9 cellular contexts compared by ENCODE assay signal in genomic region chr17:31486351-31487062, GRCh38.
A peak's percentile ranks its signal among the peaks of the same experiment; 100 is the strongest.
DNase-seq lines count a peak whose midpoint lies in the region; ATAC-seq and TF ChIP-seq lines count a peak whose summit lies in the region.
"Had no signal": no experiment of that assay in that cellular context is flagged by ENCODE, and none has a peak within 500 bp of the region (broad histone marks: within the 10 kb centered on the region; RNA-seq: fewer than 3 reads in every experiment).

No MANE protein-coding gene starts in this region.

- peak overlapping the region; percentile 81 for H3K4me3 Mint-ChIP-seq in activated CD4-positive, alpha-beta T cell treated with anti-CD3 and anti-CD28 coated beads, Interleukin-2, amount 10 ng/mL, durations not matched to agents 24 days and 14 days
- peak overlapping the region; percentile 78 for H3K4me3 Mint-ChIP-seq in activated T-helper 1 cell treated with anti-CD3 and anti-CD28 coated beads, Interleukin-12 subunit alpha, Interleukin-12 subunit beta, Interleukin-2, Interleukin-4 antibody, amounts not matched to agents 30 ng/mL and 10 ng/mL and 1 ng/mL, durations not matched to agents 14 hours and 24 hours and 36 hours
- peak overlapping the region; percentile 90 for H3K4me3 Mint-ChIP-seq in stimulated activated memory B cell treated with anti-CD40 and anti-IgM and Interleukin-4, amounts not matched to agents 10 μg/mL and 1 μg/mL and 100 μg/mL, for 72 hours

- peaks cover 38% of the 10 kb centered on the region for H3K4me1 Mint-ChIP-seq in activated CD4-positive, alpha-beta T cell treated with anti-CD3 and anti-CD28 coated beads, Interleukin-2, amount 10 ng/mL, durations not matched to agents 24 days and 14 days
- H3K4me1 Mint-ChIP-seq in activated T-helper 1 cell treated with anti-CD3 and anti-CD28 coated beads, Interleukin-12 subunit alpha, Interleukin-12 subunit beta, Interleukin-2, Interleukin-4 antibody, amounts not matched to agents 30 ng/mL and 10 ng/mL and 1 ng/mL, durations not matched to agents 14 hours and 24 hours and 36 hours (ENCODE audit: low read depth), result peaks cover 45% of the 10 kb centered on the region
- H3K4me1 Mint-ChIP-seq in stimulated activated memory B cell treated with anti-CD40 and anti-IgM and Interleukin-4, amounts not matched to agents 10 μg/mL and 1 μg/mL and 100 μg/mL, for 72 hours, result peaks cover 43% of the 10 kb centered on the region

- peaks cover 5% of the 10 kb centered on the region for H3K27me3 Mint-ChIP-seq in activated CD4-positive, alpha-beta T cell treated with anti-CD3 and anti-CD28 coated beads, Interleukin-2, amount 10 ng/mL, durations not matched to agents 24 days and 14 days
- H3K27me3 Mint-ChIP-seq in activated T-helper 1 cell treated with anti-CD3 and anti-CD28 coated beads, Interleukin-12 subunit alpha, Interleukin-12 subunit beta, Interleukin-2, Interleukin-4 antibody, amounts not matched to agents 30 ng/mL and 10 ng/mL and 1 ng/mL, durations not matched to agents 14 hours and 24 hours and 36 hours (ENCODE audit: insufficient read depth), result peaks cover 3% of the 10 kb centered on the region
- no peaks in the 10 kb centered on the region for H3K27me3 Mint-ChIP-seq in stimulated activated memory B cell treated with anti-CD40 and anti-IgM and Interleukin-4, amounts not matched to agents 10 μg/mL and 1 μg/mL and 100 μg/mL, for 72 hours

- peak; percentile 65 for DNase-seq in activated CD4-positive, alpha-beta T cell treated with anti-CD3 and anti-CD28 coated beads, Interleukin-2, amount 10 ng/mL, durations not matched to agents 24 days and 14 days
- no peak for DNase-seq in activated CD4-positive, alpha-beta T cell treated with anti-CD3 and anti-CD28 coated beads for 4 hours
- no peak for DNase-seq in activated T-helper 1 cell treated with anti-CD3 and anti-CD28 coated beads, Interleukin-12 subunit alpha, Interleukin-12 subunit beta, Interleukin-2, Interleukin-4 antibody, amounts not matched to agents 30 ng/mL and 10 ng/mL and 1 ng/mL, durations not matched to agents 14 hours and 24 hours and 36 hours (ENCODE audit: low spot score)
- DNase-seq in islet precursor cell (peak; percentile 57), GM10266 (ENCODE audit: extremely low spot score) (no peak), germinal center (ENCODE audit: low spot score) (no peak)
- DNase-seq: MG63 had no signal

- intact Hi-C loops in activated CD4-positive, alpha-beta T cell treated with anti-CD3 and anti-CD28 coated beads, Interleukin-2, amount 10 ng/mL, durations not matched to agents 24 days and 14 days (cut with micrococcal nuclease), result no loop called here
- intact Hi-C loops in activated T-helper 1 cell treated with anti-CD3 and anti-CD28 coated beads, Interleukin-12 subunit alpha, Interleukin-12 subunit beta, Interleukin-2, Interleukin-4 antibody, amounts not matched to agents 30 ng/mL and 10 ng/mL and 1 ng/mL, durations not matched to agents 14 hours and 24 hours and 36 hours (cut with micrococcal nuclease), result loop anchor here (1.0 to 2.0 kb wide), 2 partner anchors 22 to 414 kb away; partner anchors contain the start of gene UTP6

- peaks cover 3% of the 10 kb centered on the region for H3K36me3 Mint-ChIP-seq in activated CD4-positive, alpha-beta T cell treated with anti-CD3 and anti-CD28 coated beads, Interleukin-2, amount 10 ng/mL, durations not matched to agents 24 days and 14 days (ENCODE audit: low read depth)
- peaks cover 3% of the 10 kb centered on the region for H3K36me3 Mint-ChIP-seq in activated T-helper 1 cell treated with anti-CD3 and anti-CD28 coated beads, Interleukin-12 subunit alpha, Interleukin-12 subunit beta, Interleukin-2, Interleukin-4 antibody, amounts not matched to agents 30 ng/mL and 10 ng/mL and 1 ng/mL, durations not matched to agents 14 hours and 24 hours and 36 hours (ENCODE audit: low read depth)
- H3K36me3 Mint-ChIP-seq in stimulated activated memory B cell treated with anti-CD40 and anti-IgM and Interleukin-4, amounts not matched to agents 10 μg/mL and 1 μg/mL and 100 μg/mL, for 72 hours, result no peaks in the 10 kb centered on the region

- peak overlapping the region; percentile 43 for H3K27ac Mint-ChIP-seq in activated CD4-positive, alpha-beta T cell treated with anti-CD3 and anti-CD28 coated beads, Interleukin-2, amount 10 ng/mL, durations not matched to agents 24 days and 14 days
- peak overlapping the region; percentile 8 for H3K27ac Mint-ChIP-seq in activated T-helper 1 cell treated with anti-CD3 and anti-CD28 coated beads, Interleukin-12 subunit alpha, Interleukin-12 subunit beta, Interleukin-2, Interleukin-4 antibody, amounts not matched to agents 30 ng/mL and 10 ng/mL and 1 ng/mL, durations not matched to agents 14 hours and 24 hours and 36 hours
- H3K27ac Mint-ChIP-seq in stimulated activated memory B cell treated with anti-CD40 and anti-IgM and Interleukin-4, amounts not matched to agents 10 μg/mL and 1 μg/mL and 100 μg/mL, for 72 hours, result peak overlapping the region; percentile 90

- no peaks in the 10 kb centered on the region for H3K9me3 Mint-ChIP-seq in activated CD4-positive, alpha-beta T cell treated with anti-CD3 and anti-CD28 coated beads, Interleukin-2, amount 10 ng/mL, durations not matched to agents 24 days and 14 days
- no peaks in the 10 kb centered on the region for H3K9me3 Mint-ChIP-seq in activated T-helper 1 cell treated with anti-CD3 and anti-CD28 coated beads, Interleukin-12 subunit alpha, Interleukin-12 subunit beta, Interleukin-2, Interleukin-4 antibody, amounts not matched to agents 30 ng/mL and 10 ng/mL and 1 ng/mL, durations not matched to agents 14 hours and 24 hours and 36 hours
- H3K9me3 Mint-ChIP-seq in stimulated activated memory B cell treated with anti-CD40 and anti-IgM and Interleukin-4, amounts not matched to agents 10 μg/mL and 1 μg/mL and 100 μg/mL, for 72 hours, result no peaks in the 10 kb centered on the region

- no peak for TF ChIP-seq CTCF in GM10266 (IDR thresholded peaks at IDR 0.05; ENCODE audit: control insufficient read depth, insufficient read depth, low read depth, missing control alignments)

- no peak for ATAC-seq in stimulated activated memory B cell treated with anti-CD40 and anti-IgM and Interleukin-4, amounts not matched to agents 10 μg/mL and 1 μg/mL and 100 μg/mL, for 72 hours
- no peak for ATAC-seq in HG03039 (IDR thresholded peaks at IDR 0.05; ENCODE audit: unreplicated experiment)

Comparison
In these comparisons a context has a peak if more than half of its experiments do, and no peak if none do; other contexts are left out.
1. DNase-seq: peak in activated CD4-positive, alpha-beta T cell treated with anti-CD3 and anti-CD28 coated beads, Interleukin-2, amount 10 ng/mL, durations not matched to agents 24 days and 14 days (single experiment) and islet precursor cell (single experiment); none in activated CD4-positive, alpha-beta T cell treated with anti-CD3 and anti-CD28 coated beads for 4 hours (0 of 2), activated T-helper 1 cell treated with anti-CD3 and anti-CD28 coated beads, Interleukin-12 subunit alpha, Interleukin-12 subunit beta, Interleukin-2, Interleukin-4 antibody, amounts not matched to agents 30 ng/mL and 10 ng/mL and 1 ng/mL, durations not matched to agents 14 hours and 24 hours and 36 hours (single experiment), GM10266 (single experiment) and germinal center (single experiment).
2. H3K27ac Mint-ChIP-seq: peak in every context shown above with its lines; median percentile 90 in stimulated activated memory B cell treated with anti-CD40 and anti-IgM and Interleukin-4, amounts not matched to agents 10 μg/mL and 1 μg/mL and 100 μg/mL, for 72 hours; 43 in activated CD4-positive, alpha-beta T cell treated with anti-CD3 and anti-CD28 coated beads, Interleukin-2, amount 10 ng/mL, durations not matched to agents 24 days and 14 days; 8 in activated T-helper 1 cell treated with anti-CD3 and anti-CD28 coated beads, Interleukin-12 subunit alpha, Interleukin-12 subunit beta, Interleukin-2, Interleukin-4 antibody, amounts not matched to agents 30 ng/mL and 10 ng/mL and 1 ng/mL, durations not matched to agents 14 hours and 24 hours and 36 hours.
3. Peak in every context shown above with its lines, with median percentiles within 50 percentile points of each other: H3K4me3 Mint-ChIP-seq.